14 cellular contexts compared by ENCODE assay signal in genomic region chr2:185035906-185036305, GRCh38.
A peak's percentile ranks its signal among the peaks of the same experiment; 100 is the strongest.
DNase-seq lines count a peak whose midpoint lies in the region; ATAC-seq lines count a peak whose summit lies in the region.
"Had no signal": no experiment of that assay in that cellular context is flagged by ENCODE, and none has a peak within 500 bp of the region (broad histone marks: within the 10 kb centered on the region; RNA-seq: fewer than 3 reads in every experiment).

No MANE protein-coding gene starts in this region.

- ATAC-seq in GM21619 (IDR thresholded peaks at IDR 0.05; ENCODE audit: unreplicated experiment), result no peak
- ATAC-seq: A549; CD8-positive, alpha-beta T cell; GM12878 had no signal

- DNase-seq in G401 (ENCODE audit: low spot score) (peak; percentile 89), NCI-H446 treated with DMSO at 0.1 percent for 48 hours (lab: John Stamatoyannopoulos, UW) (peak; percentile 86), cerebellum (ENCODE audit: low spot score) (peak; percentile 57), T-helper 9 cell (no peak)
- DNase-seq: AML-193; Caco-2; Calu3; CD4-positive, alpha-beta T cell; CD8-positive, alpha-beta T cell; DMS79 treated with DMSO at 0.1 percent for 48 hours; GDM1 had no signal

- in situ Hi-C loops in G401 (cut with HindIII; ENCODE audit: low sequenced_read_pairs), result no loop called here
